ENCODE assay signal across 1 cellular context in the genomic region with DNA sequence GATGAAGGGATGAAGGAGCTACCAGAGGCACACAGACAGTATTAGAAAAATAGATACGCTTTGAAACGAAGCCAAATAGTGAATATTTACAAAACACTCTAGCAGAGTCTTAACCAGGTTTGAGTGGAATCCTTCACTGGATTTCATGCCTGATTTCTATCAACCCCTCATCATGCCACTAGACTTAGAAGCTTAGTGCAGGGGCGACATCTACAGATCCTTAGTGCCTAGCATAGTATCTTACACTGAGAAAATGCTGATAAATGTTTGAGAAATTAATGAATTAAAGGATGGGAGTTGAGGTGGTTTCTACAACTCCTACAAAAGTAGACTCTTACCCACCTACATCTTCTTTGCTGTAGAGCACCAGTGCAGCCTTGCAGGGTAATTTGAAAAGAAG.
TF ChIP-seq lines count a peak whose summit lies in the region.

No MANE protein-coding gene starts in this region.

TF ChIP-seq in GM12878, 131 proteins besides CTCF, POLR2A, EP300 and RAD21:
- no peak for TF ChIP-seq ATF7 (IDR thresholded peaks at IDR 0.05; ENCODE audit: low read depth)
- TF ChIP-seq YBX1 (IDR thresholded peaks at IDR 0.05): no peak
- TF ChIP-seq EED (IDR thresholded peaks at IDR 0.05; ENCODE audit: low read depth): no peak
- TF ChIP-seq, protein P1, sequence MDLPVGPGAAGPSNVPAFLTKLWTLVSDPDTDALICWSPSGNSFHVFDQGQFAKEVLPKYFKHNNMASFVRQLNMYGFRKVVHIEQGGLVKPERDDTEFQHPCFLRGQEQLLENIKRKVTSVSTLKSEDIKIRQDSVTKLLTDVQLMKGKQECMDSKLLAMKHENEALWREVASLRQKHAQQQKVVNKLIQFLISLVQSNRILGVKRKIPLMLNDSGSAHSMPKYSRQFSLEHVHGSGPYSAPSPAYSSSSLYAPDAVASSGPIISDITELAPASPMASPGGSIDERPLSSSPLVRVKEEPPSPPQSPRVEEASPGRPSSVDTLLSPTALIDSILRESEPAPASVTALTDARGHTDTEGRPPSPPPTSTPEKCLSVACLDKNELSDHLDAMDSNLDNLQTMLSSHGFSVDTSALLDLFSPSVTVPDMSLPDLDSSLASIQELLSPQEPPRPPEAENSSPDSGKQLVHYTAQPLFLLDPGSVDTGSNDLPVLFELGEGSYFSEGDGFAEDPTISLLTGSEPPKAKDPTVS (IDR thresholded peaks at IDR 0.05; ENCODE audit: low read depth, low read length): no peak
- TF ChIP-seq IKZF1 (conservative IDR thresholded peaks at IDR 0.05): no peak
